1 cellular context compared by ENCODE assay signal in the genomic region with DNA sequence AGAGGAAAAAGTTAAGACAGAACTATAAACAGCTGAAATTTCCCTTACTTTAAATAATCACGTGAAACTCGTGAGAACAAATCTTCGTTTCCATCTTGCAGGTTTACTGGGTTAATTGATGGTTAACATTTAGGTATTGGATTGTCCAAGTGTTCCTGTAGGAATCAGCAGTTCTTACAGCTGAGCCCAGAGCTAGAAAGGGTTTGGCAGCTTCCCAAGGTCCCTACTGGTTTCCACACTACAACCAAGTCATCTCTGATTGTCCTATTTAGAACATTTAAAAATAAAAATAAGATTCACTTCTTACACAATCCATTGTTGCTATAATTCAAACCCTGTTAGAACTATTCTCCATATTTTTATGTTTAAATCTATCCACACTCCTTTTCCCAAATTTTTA.
TF ChIP-seq lines count a peak whose summit lies in the region.

No MANE protein-coding gene starts in this region.

TF ChIP-seq in GM23338, 12 proteins besides CTCF, POLR2A, EP300 and RAD21:
- TF ChIP-seq ZNF462 (CRISPR knock-in tag; IDR thresholded peaks at IDR 0.05) (no peak), CREB1 (CRISPR knock-in tag; IDR thresholded peaks at IDR 0.05; ENCODE audit: low read depth) (no peak), JUNB (IDR thresholded peaks at IDR 0.05; ENCODE audit: unreplicated experiment) (no peak), NANOG (IDR thresholded peaks at IDR 0.05; ENCODE audit: borderline replicate concordance) (no peak), ZNF331 (CRISPR knock-in tag; IDR thresholded peaks at IDR 0.05; ENCODE audit: low read depth) (no peak), EZH2phosphoT487 (IDR thresholded peaks at IDR 0.05; ENCODE audit: unreplicated experiment) (no peak), EZH2 (IDR thresholded peaks at IDR 0.05; ENCODE audit: low read depth, unreplicated experiment) (no peak), POLR2AphosphoS5 (IDR thresholded peaks at IDR 0.05; ENCODE audit: low read depth) (no peak), ETS1 (IDR thresholded peaks at IDR 0.05) (no peak), ZNF114 (CRISPR knock-in tag; IDR thresholded peaks at IDR 0.05) (no peak), STAT1 (IDR thresholded peaks at IDR 0.05; ENCODE audit: unreplicated experiment) (no peak)
- TF ChIP-seq, protein P1, sequence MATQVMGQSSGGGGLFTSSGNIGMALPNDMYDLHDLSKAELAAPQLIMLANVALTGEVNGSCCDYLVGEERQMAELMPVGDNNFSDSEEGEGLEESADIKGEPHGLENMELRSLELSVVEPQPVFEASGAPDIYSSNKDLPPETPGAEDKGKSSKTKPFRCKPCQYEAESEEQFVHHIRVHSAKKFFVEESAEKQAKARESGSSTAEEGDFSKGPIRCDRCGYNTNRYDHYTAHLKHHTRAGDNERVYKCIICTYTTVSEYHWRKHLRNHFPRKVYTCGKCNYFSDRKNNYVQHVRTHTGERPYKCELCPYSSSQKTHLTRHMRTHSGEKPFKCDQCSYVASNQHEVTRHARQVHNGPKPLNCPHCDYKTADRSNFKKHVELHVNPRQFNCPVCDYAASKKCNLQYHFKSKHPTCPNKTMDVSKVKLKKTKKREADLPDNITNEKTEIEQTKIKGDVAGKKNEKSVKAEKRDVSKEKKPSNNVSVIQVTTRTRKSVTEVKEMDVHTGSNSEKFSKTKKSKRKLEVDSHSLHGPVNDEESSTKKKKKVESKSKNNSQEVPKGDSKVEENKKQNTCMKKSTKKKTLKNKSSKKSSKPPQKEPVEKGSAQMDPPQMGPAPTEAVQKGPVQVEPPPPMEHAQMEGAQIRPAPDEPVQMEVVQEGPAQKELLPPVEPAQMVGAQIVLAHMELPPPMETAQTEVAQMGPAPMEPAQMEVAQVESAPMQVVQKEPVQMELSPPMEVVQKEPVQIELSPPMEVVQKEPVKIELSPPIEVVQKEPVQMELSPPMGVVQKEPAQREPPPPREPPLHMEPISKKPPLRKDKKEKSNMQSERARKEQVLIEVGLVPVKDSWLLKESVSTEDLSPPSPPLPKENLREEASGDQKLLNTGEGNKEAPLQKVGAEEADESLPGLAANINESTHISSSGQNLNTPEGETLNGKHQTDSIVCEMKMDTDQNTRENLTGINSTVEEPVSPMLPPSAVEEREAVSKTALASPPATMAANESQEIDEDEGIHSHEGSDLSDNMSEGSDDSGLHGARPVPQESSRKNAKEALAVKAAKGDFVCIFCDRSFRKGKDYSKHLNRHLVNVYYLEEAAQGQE (IDR thresholded peaks at IDR 0.05; ENCODE audit: unreplicated experiment): no peak
